8 cellular contexts compared by ENCODE assay signal in the genomic region with DNA sequence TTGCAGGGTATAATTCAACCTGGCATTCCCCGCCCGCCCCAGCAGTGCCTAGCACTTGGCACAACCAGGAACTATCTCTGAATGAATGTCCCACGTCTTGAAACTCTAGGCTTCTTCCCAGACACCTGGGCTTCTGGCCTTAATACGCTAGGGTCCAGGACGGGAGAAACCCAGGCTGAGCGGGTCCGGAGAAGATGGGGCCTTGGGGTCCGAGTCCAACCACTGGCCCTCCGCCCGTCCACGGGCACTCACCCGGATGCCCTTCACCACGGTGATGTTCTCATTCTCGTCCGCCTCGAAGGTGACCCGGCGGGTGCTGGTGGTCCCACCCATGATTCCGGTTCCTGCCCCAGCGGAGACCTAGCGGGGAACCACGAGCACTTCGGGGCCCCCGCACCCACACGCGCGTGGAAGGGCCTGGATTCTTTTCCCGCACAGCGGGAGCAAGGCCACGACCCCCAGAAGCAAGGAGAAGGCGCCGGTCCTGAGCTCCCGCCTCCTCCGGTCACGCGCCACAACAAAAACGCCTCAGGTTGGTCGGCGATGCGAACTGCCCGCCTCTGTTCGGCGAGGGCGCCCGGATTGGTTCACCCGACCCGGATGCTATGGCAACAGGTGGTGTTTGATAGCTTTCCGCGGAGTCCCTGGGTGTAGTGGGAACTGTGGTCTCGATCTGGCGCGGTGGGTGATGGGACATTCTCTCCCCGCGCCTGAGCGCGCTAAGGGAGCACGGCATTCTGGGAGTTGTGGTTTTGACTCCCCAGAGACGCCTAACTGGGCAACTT. TPM values are rescaled to one million over a fixed set of nuclear protein-coding genes. Genes with fewer than 3 reads are reported as not detected.
DNase-seq lines count a peak whose midpoint lies in the region; ATAC-seq lines count a peak whose summit lies in the region.

A gene (minus strand): TSS at position 486 of the 785 bp plus-strand sequence. CDS start 153 bp downstream, at position 333.

- no peaks in the 10 kb centered on the region for H3K9me3 Mint-ChIP-seq in IgD-negative memory B cell

- peak within 1 kb of the TSS; percentile 77 to 96 (median 93) for H3K4me3 Mint-ChIP-seq in IgD-negative memory B cell

- peak; percentile 100 for ATAC-seq in GM21529 (IDR thresholded peaks at IDR 0.05; ENCODE audit: unreplicated experiment)

- peaks cover 17 to 21% (median 17%) of the 10 kb centered on the region in 3 donors for H3K4me1 Mint-ChIP-seq in IgD-negative memory B cell

- peak; percentile 99 for DNase-seq in DMS 273 treated with DMSO at 0.1 percent for 48 hours (lab: John Stamatoyannopoulos, UW)
- peak; percentile 98 for DNase-seq in OCI-M2 (lab: John Stamatoyannopoulos, UW; ENCODE audit: unreplicated experiment)
- peak; percentile 95 for DNase-seq in activated T-cell treated with anti-CD3 and anti-CD28 coated beads for 4 hours
- DNase-seq in epidermal melanocyte (ENCODE audit: insufficient read length, low spot score) = peak; percentile 95
- peak; percentile 98 for DNase-seq in middle frontal gyrus (ENCODE audit: extremely low spot score, low spot score)
- DNase-seq in stimulated activated CD8-positive, alpha-beta memory T cell treated with anti-CD3 and anti-CD28 coated beads, Interleukin-2, amount 100 ng/mL, for 48 hours (ENCODE audit: low read depth in 2 of 2) = peak; percentile 91 to 93

- H3K36me3 Mint-ChIP-seq in IgD-negative memory B cell = peaks cover 5% of the 10 kb centered on the region

- H3K27me3 Mint-ChIP-seq in IgD-negative memory B cell = peaks cover 2% of the 10 kb centered on the region

- peak within 1 kb of the TSS; percentile 81 to 98 (median 86) for H3K27ac Mint-ChIP-seq in IgD-negative memory B cell

RNA-seq across cellular contexts. Expression of the gene that starts here (rescaled TPM):
- 62.7 TPM for polyA plus RNA-seq in IgD-negative memory B cell

Comparison
In these comparisons a context has a peak if more than half of its experiments do, and no peak if none do; other contexts are left out.
1. Peak in every context shown above with its lines: DNase-seq and ATAC-seq.